Comparison of ENCODE assay signal across 9 cellular contexts in the genomic region with DNA sequence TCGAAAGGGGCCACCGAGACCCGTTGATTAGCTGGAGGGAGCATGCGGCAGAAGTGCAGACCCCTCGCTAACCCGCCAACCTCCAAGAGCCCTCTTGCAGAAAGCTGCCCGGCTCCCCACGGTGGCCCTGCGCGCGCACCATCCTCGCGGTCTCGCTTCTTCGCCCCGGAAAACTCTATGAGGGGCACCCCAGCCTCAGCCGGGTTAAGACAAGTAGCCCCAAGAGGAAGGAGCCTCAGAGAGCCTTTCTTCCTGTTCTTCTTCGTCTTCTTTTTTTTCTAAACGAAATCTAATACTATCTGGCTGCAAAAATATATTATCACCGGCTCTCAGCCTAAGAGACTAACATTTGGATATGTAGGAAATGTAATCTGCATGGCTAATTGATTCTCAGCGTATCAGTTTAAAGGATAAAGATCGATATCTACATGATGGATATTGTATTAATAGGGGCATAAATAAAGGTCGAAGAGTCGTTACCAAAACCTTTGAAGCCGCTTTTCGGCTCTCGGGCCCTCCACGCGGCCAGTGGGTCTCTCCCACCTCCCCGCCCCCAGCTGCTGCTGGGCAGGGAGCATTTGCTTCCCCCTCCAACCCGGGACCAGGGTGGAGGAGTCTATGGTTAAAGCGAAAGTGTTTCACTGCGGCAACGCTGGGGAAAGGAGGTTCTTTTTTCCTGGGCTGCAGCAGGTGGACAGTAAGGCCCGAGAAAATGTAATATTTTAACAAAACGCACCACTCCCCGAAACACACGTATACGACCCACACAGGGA. TPM values are rescaled to one million over a fixed set of nuclear protein-coding genes. Genes with fewer than 3 reads are reported as not detected.
A peak's percentile ranks its signal among the peaks of the same experiment; 100 is the strongest.
DNase-seq lines count a peak whose midpoint lies in the region; ATAC-seq and TF ChIP-seq lines count a peak whose summit lies in the region.
"Had no signal": no experiment of that assay in that cellular context is flagged by ENCODE, and none has a peak within 500 bp of the region (broad histone marks: within the 10 kb centered on the region; RNA-seq: fewer than 3 reads in every experiment).

No MANE protein-coding gene starts in this region.

- H3K27me3 ChIP-seq in MM.1S (replicated peaks; ENCODE audit: insufficient read depth, low read length) (peaks cover 82% of the 10 kb centered on the region), neuronal stem cell (ENCODE audit: control insufficient read depth in 3 of 3, insufficient read depth in 3 of 3, low read depth in 1 of 3, low read length in 3 of 3) (peaks cover 67 to 100% (median 100%) of the 10 kb centered on the region in 3 experiments)

- H3K9ac ChIP-seq in MM.1S (ENCODE audit: low read length) (no peak overlapping the region), neuronal stem cell (ENCODE audit: low read depth, low read length, poor library complexity) (no peak overlapping the region)

- no peaks in the 10 kb centered on the region for H4K20me1 ChIP-seq in MM.1S (ENCODE audit: insufficient read depth, low read length)

- no peaks in the 10 kb centered on the region for H3K9me2 ChIP-seq in MM.1S (replicated peaks; ENCODE audit: insufficient read depth, low read length)

- H2AFZ ChIP-seq in MM.1S (ENCODE audit: low read length): peak overlapping the region; percentile 60
- H2AFZ ChIP-seq in neuronal stem cell (ENCODE audit: low read length): peak overlapping the region; percentile 49

- no peaks in the 10 kb centered on the region for H3K79me2 ChIP-seq in MM.1S (ENCODE audit: low read length)

- no peaks in the 10 kb centered on the region for H3K9me3 ChIP-seq in MM.1S (replicated peaks; ENCODE audit: insufficient read depth, low read length)
- H3K9me3 ChIP-seq in neuronal stem cell (replicated peaks in 1 of 2; ENCODE audit: control insufficient read depth in 2 of 2, insufficient read depth in 1 of 2, low read depth in 1 of 2, low read length in 2 of 2): peaks cover 0 to 10% of the 10 kb centered on the region in 2 donors

- no peak overlapping the region for H2BK5ac ChIP-seq in neuronal stem cell (ENCODE audit: low read length)

- H3K79me1 ChIP-seq in neuronal stem cell (ENCODE audit: low read depth, low read length): no peaks in the 10 kb centered on the region

- H4K8ac ChIP-seq in neuronal stem cell (ENCODE audit: low read depth, low read length): no peak overlapping the region

- no peaks in the 10 kb centered on the region for H3K4me1 ChIP-seq in MM.1S (ENCODE audit: low read length)
- peaks cover 0 to 6% of the 10 kb centered on the region in 2 donors for H3K4me1 ChIP-seq in neuronal stem cell (ENCODE audit: control insufficient read depth in 2 of 2, insufficient read depth in 1 of 2, low read depth in 1 of 2, low read length in 2 of 2)

- H3K18ac ChIP-seq in neuronal stem cell (ENCODE audit: low read length): peak overlapping the region; percentile 69

- H4K91ac ChIP-seq in neuronal stem cell (ENCODE audit: low read depth, low read length, poor library complexity): no peak overlapping the region

- TF ChIP-seq CTCF in MM.1S (IDR thresholded peaks at IDR 0.05; ENCODE audit: low read length): no peak

- H2BK15ac ChIP-seq in neuronal stem cell (ENCODE audit: low read length): peak overlapping the region; percentile 74

- H3F3A ChIP-seq in MM.1S (ENCODE audit: insufficient read depth, low read length): no peaks in the 10 kb centered on the region

- H2BK120ac ChIP-seq in neuronal stem cell (ENCODE audit: low read depth, low read length): no peak overlapping the region

- no peak overlapping the region for H3K27ac ChIP-seq in MM.1S (ENCODE audit: low read length)
- H3K27ac ChIP-seq in neuronal stem cell (replicated peaks; ENCODE audit: low read length): no peak overlapping the region

- DNase-seq in Daoy (ENCODE audit: low read depth): peak; percentile 69
- peak; percentile 26 for DNase-seq in MM.1S
- peak; percentile 70 for DNase-seq in ecto neural progenitor cell (ENCODE audit: low spot score)
- no peak for DNase-seq in neuronal stem cell (ENCODE audit: low spot score)
- DNase-seq in OCI-M2 (lab: John Stamatoyannopoulos, UW; ENCODE audit: unreplicated experiment): no peak
- DNase-seq in anterior cingulate cortex (lab: John Stamatoyannopoulos, UW): no peak
- DNase-seq in mucosa of gallbladder (ENCODE audit: low spot score): no peak

- H3K4ac ChIP-seq in neuronal stem cell (ENCODE audit: low read length): no peak overlapping the region

- WGBS in neuronal stem cell (ENCODE audit: extremely low coverage in 2 of 2, insufficient read length in 2 of 2, insufficient replicate concordance in 1 of 2), 2 donors: no CpG with 5 or more reads among the region's 39 CpGs

- H3K36me3 ChIP-seq in MM.1S (replicated peaks; ENCODE audit: insufficient read depth, low read length): no peaks in the 10 kb centered on the region
- H3K36me3 ChIP-seq in neuronal stem cell (replicated peaks in 1 of 2; ENCODE audit: control insufficient read depth in 2 of 2, insufficient read depth in 2 of 2, low read length in 2 of 2): no peaks in the 10 kb centered on the region

- no peak for ATAC-seq in HG03457 (IDR thresholded peaks at IDR 0.05; ENCODE audit: unreplicated experiment)

- H3K4me2 ChIP-seq in MM.1S (ENCODE audit: low read depth, low read length): peak overlapping the region; percentile 99
- H3K4me2 ChIP-seq in neuronal stem cell (ENCODE audit: insufficient read depth, low read length, poor library complexity, severe bottlenecking): peak overlapping the region; percentile 13

- no peak overlapping the region for H3K23ac ChIP-seq in neuronal stem cell (ENCODE audit: low read depth, low read length, poor library complexity)

- no peak overlapping the region for H2BK12ac ChIP-seq in neuronal stem cell (ENCODE audit: low read length)

- peak overlapping the region; percentile 36 for H2AK5ac ChIP-seq in neuronal stem cell (ENCODE audit: low read depth, low read length)

- H3K14ac ChIP-seq in neuronal stem cell (ENCODE audit: low read length): peak overlapping the region; percentile 51

- H3K4me3 ChIP-seq in MM.1S (ENCODE audit: low read length): peak overlapping the region; percentile 72
- peak overlapping the region in 1 of 2 donors; percentile 16 for H3K4me3 ChIP-seq in neuronal stem cell (ENCODE audit: low read length in 2 of 2)

RNA-seq across cellular contexts. Expression of a gene that starts 6.1 kb away (rescaled TPM):
- 7.2 and 15.7 TPM in 2 replicates for total RNA-seq in Daoy (2014; rRNA removed; shearing (Covaris generic))
- 0.04 TPM for polyA plus RNA-seq in neuronal stem cell (2013, experiment 1 of 2)
- polyA plus RNA-seq in neuronal stem cell (2013, experiment 2 of 2): not detected
- total RNA-seq in mucosa of gallbladder: not detected
- total RNA-seq: glomerular endothelial cell had no signal

Comparison
In these comparisons a context has a peak if more than half of its experiments do, and no peak if none do; other contexts are left out.
1. DNase-seq: peak in Daoy (single experiment), MM.1S (single experiment) and ecto neural progenitor cell (single experiment); none in neuronal stem cell (single experiment), OCI-M2 (single experiment), anterior cingulate cortex (0 of 58) and mucosa of gallbladder (single experiment).